ENCODE assay signal across 14 cellular contexts in the genomic region with DNA sequence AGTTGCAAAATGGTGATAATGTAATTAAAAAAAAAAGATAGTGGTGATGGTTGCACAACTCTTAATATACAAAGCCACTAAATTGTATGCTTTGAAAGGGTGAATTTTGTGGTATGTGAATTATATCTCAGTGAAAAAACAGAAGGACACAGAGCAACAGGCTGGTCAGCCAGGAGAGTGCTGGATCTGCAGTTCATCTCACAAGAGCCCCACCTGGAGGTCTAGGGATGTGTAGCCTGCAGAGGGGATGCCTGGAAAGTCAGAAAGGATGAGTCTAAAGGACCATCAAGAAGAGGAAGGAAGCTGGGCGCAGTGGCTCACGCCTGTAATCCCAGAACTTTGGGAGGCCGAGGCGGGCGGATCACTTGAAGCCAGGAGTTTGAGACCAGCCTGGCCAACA. TPM values are rescaled to one million over a fixed set of nuclear protein-coding genes. Genes with fewer than 3 reads are reported as not detected.
A peak's percentile ranks its signal among the peaks of the same experiment; 100 is the strongest.
DNase-seq lines count a peak whose midpoint lies in the region; ATAC-seq and TF ChIP-seq lines count a peak whose summit lies in the region.
"Had no signal": no experiment of that assay in that cellular context is flagged by ENCODE, and none has a peak within 500 bp of the region (broad histone marks: within the 10 kb centered on the region; RNA-seq: fewer than 3 reads in every experiment).

No MANE protein-coding gene starts in this region.

- no peaks in the 10 kb centered on the region for H3K79me1 ChIP-seq in H9 (ENCODE audit: insufficient read depth, low read depth, low read length, poor library complexity, severe bottlenecking)

- no peak overlapping the region for H2BK15ac ChIP-seq in H9 (ENCODE audit: low read depth, low read length)

- peaks cover 1% of the 10 kb centered on the region; the same call in 1 of the 2 replicates for H3K79me2 ChIP-seq in H9 (ENCODE audit: insufficient read depth, low read length)

- H3T11ph ChIP-seq in H9 (ENCODE audit: low read length), result no peak overlapping the region

- no peak overlapping the region for H2BK12ac ChIP-seq in H9 (ENCODE audit: insufficient read length, low read depth, low read length)

- no peak overlapping the region for H3K27ac ChIP-seq in H9 (ENCODE audit: insufficient read length, low read depth, low read length)
- no peak overlapping the region for H3K27ac ChIP-seq in WERI-Rb-1
- H3K27ac ChIP-seq: cardiac muscle cell, KMS-11, vagina had no signal

- no peak overlapping the region for H3K56ac ChIP-seq in H9 (ENCODE audit: insufficient read length, low read depth, low read length)

- H3K23me2 ChIP-seq in H9 (ENCODE audit: insufficient read length, low read depth, low read length, poor library complexity, severe bottlenecking), result no peaks in the 10 kb centered on the region

- CTCF ChIA-PET in BJ (lab: Yijun Ruan, JAX), result interaction anchor here (0.6 to 2.7 kb wide), 10 partner anchors 8 to 170 kb away, joined by 3 to 15 read pairs (median 5); partner anchors contain the start of genes CSDC2 and POLR3H

- H2BK5ac ChIP-seq in H9 (ENCODE audit: insufficient read length, low read length), result no peak overlapping the region

- H2AFZ ChIP-seq in H9 (ENCODE audit: low read length), result no peak overlapping the region

- H2AK5ac ChIP-seq in H9 (ENCODE audit: insufficient read length, low read length), result no peak overlapping the region

- ATAC-seq in HG02678 (IDR thresholded peaks at IDR 0.05; ENCODE audit: unreplicated experiment) (no peak), HG03457 (IDR thresholded peaks at IDR 0.05; ENCODE audit: unreplicated experiment) (no peak)

- no peaks in the 10 kb centered on the region for H3K9me3 Mint-ChIP-seq in H9
- H3K9me3 Mint-ChIP-seq: activated CD4-positive, alpha-beta T cell treated with anti-CD3 and anti-CD28 coated beads, Interleukin-2, amount 10 ng/mL, durations not matched to agents 7 days and 5 days had no signal

- POLR2A ChIA-PET in BJ (lab: Charles Lee), result no interaction called here

- H4K5ac ChIP-seq in H9 (ENCODE audit: insufficient read length, low read depth, low read length), result no peak overlapping the region

- H3K4me1 Mint-ChIP-seq in H9, result peaks cover 8 to 14% of the 10 kb centered on the region in 2 experiments

- H3K27ac Mint-ChIP-seq in H9, result peak overlapping the region in 1 of 3 experiments; percentile 80; a peak in 3 of 7 replicates
- H3K27ac Mint-ChIP-seq: activated CD4-positive, alpha-beta T cell treated with anti-CD3 and anti-CD28 coated beads, Interleukin-2, amount 10 ng/mL, durations not matched to agents 7 days and 5 days had no signal

- WGBS in H9 (ENCODE audit: extremely low coverage, insufficient read length, low lambda C conversion rate), result no CpG with 5 or more reads among the region's 5 CpGs

- no peak overlapping the region for H4K91ac ChIP-seq in H9 (ENCODE audit: insufficient read length, low read depth, low read length)

- H4K20me1 ChIP-seq in H9 (ENCODE audit: control insufficient read depth, insufficient read depth, insufficient read length), result no peaks in the 10 kb centered on the region

- no peak overlapping the region for H3K14ac ChIP-seq in H9 (ENCODE audit: insufficient read depth, low read length)

- no peaks in the 10 kb centered on the region for H3K27me3 Mint-ChIP-seq in H9 (ENCODE audit: low read depth)
- H3K27me3 Mint-ChIP-seq: activated CD4-positive, alpha-beta T cell treated with anti-CD3 and anti-CD28 coated beads, Interleukin-2, amount 10 ng/mL, durations not matched to agents 7 days and 5 days had no signal

- no peak overlapping the region for H3K4ac ChIP-seq in H9 (ENCODE audit: low read depth, low read length)

- H4K8ac ChIP-seq in H9 (replicated peaks; ENCODE audit: insufficient read length, low read depth, low read length), result no peak overlapping the region

- peak overlapping the region in 1 of 2 experiments; percentile 41; a peak in 1 of 5 replicates for H3K4me3 Mint-ChIP-seq in H9
- H3K4me3 Mint-ChIP-seq: activated CD4-positive, alpha-beta T cell treated with anti-CD3 and anti-CD28 coated beads, Interleukin-2, amount 10 ng/mL, durations not matched to agents 7 days and 5 days had no signal

- H3K4me1 ChIP-seq in H9 (ENCODE audit: insufficient read depth, low read length), result no peaks in the 10 kb centered on the region

- TF ChIP-seq CTCF in BJ (IDR thresholded peaks at IDR 0.05; ENCODE audit: insufficient read depth, low read depth, low read length), result peak; percentile 42
- peak; percentile 54; the same call in 2 of the 3 replicates for TF ChIP-seq CTCF in H9 (conservative IDR thresholded peaks at IDR 0.05)
- TF ChIP-seq CTCF in WERI-Rb-1 (IDR thresholded peaks at IDR 0.05; ENCODE audit: low read depth, low read length), result peak; percentile 60

- H3K4me3 ChIP-seq in BJ (ENCODE audit: low read depth, low read length) (no peak overlapping the region), WERI-Rb-1 (ENCODE audit: low read depth, low read length) (no peak overlapping the region)
- H3K4me3 ChIP-seq: cardiac muscle cell, vagina had no signal

- no peak overlapping the region for H3K9ac ChIP-seq in H9 (ENCODE audit: extremely low read depth, insufficient read length, low read length)
- H3K9ac ChIP-seq: KMS-11 had no signal

- H3K36me3 ChIP-seq in BJ (ENCODE audit: control insufficient read depth, insufficient read depth, low read length), result peaks cover 38% of the 10 kb centered on the region
- peaks cover 63% of the 10 kb centered on the region for H3K36me3 ChIP-seq in WERI-Rb-1
- H3K36me3 ChIP-seq: cardiac muscle cell had no signal

- H2BK120ac ChIP-seq in H9 (ENCODE audit: low read depth, low read length, poor library complexity, severe bottlenecking), result no peak overlapping the region

- no peak overlapping the region for H3K18ac ChIP-seq in H9 (ENCODE audit: insufficient read length, low read depth, low read length)

- H3K36me3 Mint-ChIP-seq in H9 (ENCODE audit: insufficient read depth in 1 of 3, low read depth in 3 of 3), result peaks cover 12 to 69% (median 25%) of the 10 kb centered on the region in 3 experiments; a peak in 6 of 7 replicates

- H3K9me3 ChIP-seq in H9 (ENCODE audit: control insufficient read depth, low read depth, low read length) (no peaks in the 10 kb centered on the region), WERI-Rb-1 (ENCODE audit: severe bottlenecking) (no peaks in the 10 kb centered on the region)
- H3K9me3 ChIP-seq: vagina had no signal

- no peak overlapping the region for H3K4me2 ChIP-seq in H9 (ENCODE audit: insufficient read depth, insufficient read length, low read length)
- H3K4me2 ChIP-seq: KMS-11 had no signal

- DNase-seq in BJ (ENCODE audit: low read depth) (no peak), H9 (peak; percentile 67), WERI-Rb-1 (peak; percentile 60), iPS-NIHi7 (ENCODE audit: extremely low spot score) (peak; percentile 64), globus pallidus (ENCODE audit: low spot score) (no peak), A172 (ENCODE audit: low spot score) (no peak)
- DNase-seq: activated CD4-positive, alpha-beta T cell treated with anti-CD3 and anti-CD28 coated beads, Interleukin-2, amount 10 ng/mL, durations not matched to agents 7 days and 5 days; GF-D8; head of caudate nucleus had no signal

- no peak overlapping the region for H3K23ac ChIP-seq in H9 (ENCODE audit: insufficient read length, low read depth, low read length)

- no peak overlapping the region for H2BK20ac ChIP-seq in H9 (ENCODE audit: low read depth, low read length, poor library complexity, severe bottlenecking)

- no peaks in the 10 kb centered on the region for H3K27me3 ChIP-seq in BJ (ENCODE audit: control insufficient read depth, insufficient read depth, low read length)
- no peaks in the 10 kb centered on the region for H3K27me3 ChIP-seq in H9 (ENCODE audit: insufficient read depth, low read length)
- H3K27me3 ChIP-seq in WERI-Rb-1 (ENCODE audit: insufficient read depth, low read depth, severe bottlenecking), result no peaks in the 10 kb centered on the region
- H3K27me3 ChIP-seq: cardiac muscle cell, vagina had no signal

RNA-seq across cellular contexts. Expression of gene POLR3H, which starts 9.0 kb away (rescaled TPM):
- 39.4 and 52.5 TPM in 2 replicates for polyA plus RNA-seq in BJ (2011; rRNA removed)
- polyA minus RNA-seq in BJ (2011; rRNA and poly(A)+ RNA removed), result 24.5 and 27.7 TPM in 2 replicates
- total RNA-seq in H9 (2021), result 63.6 and 68.2 TPM in 2 replicates
- 11.8 and 27.8 TPM in 2 replicates for total RNA-seq in A172 (2014; rRNA removed; shearing (Covaris generic))

RNA-seq across cellular contexts. Expression of gene CSDC2, which starts 25.6 kb away (rescaled TPM):
- 7.1 and 14.0 TPM in 2 replicates for polyA plus RNA-seq in BJ (2011; rRNA removed)
- 3.6 and 4.5 TPM in 2 replicates for polyA minus RNA-seq in BJ (2011; rRNA and poly(A)+ RNA removed)
- 1.0 and 1.2 TPM in 2 replicates for total RNA-seq in H9 (2021)
- 2.8 and 3.5 TPM in 2 replicates for total RNA-seq in A172 (2014; rRNA removed; shearing (Covaris generic))
- total RNA-seq: activated CD4-positive, alpha-beta T cell treated with anti-CD3 and anti-CD28 coated beads, Interleukin-2, amount 10 ng/mL, durations not matched to agents 7 days and 5 days had no signal

RNA-seq across cellular contexts. Expression of gene PMM1, which starts 54.4 kb away (rescaled TPM):
- 70.7 and 109 TPM in 2 replicates for polyA plus RNA-seq in BJ (2011; rRNA removed)
- polyA minus RNA-seq in BJ (2011; rRNA and poly(A)+ RNA removed), result 24.8 and 39.8 TPM in 2 replicates
- 18.4 and 19.8 TPM in 2 replicates for total RNA-seq in H9 (2021)
- total RNA-seq in A172 (2014; rRNA removed; shearing (Covaris generic)), result 6.9 and 8.9 TPM in 2 replicates

Comparison
In these comparisons a context has a peak if more than half of its experiments do, and no peak if none do; other contexts are left out.
1. DNase-seq: peak in H9 (single experiment), WERI-Rb-1 (single experiment) and iPS-NIHi7 (single experiment); none in BJ (single experiment), globus pallidus (single experiment) and A172 (single experiment).
2. Peak in every context shown above with its lines, with median percentiles within 50 percentile points of each other: CTCF ChIP-seq.